In the genomic region with DNA sequence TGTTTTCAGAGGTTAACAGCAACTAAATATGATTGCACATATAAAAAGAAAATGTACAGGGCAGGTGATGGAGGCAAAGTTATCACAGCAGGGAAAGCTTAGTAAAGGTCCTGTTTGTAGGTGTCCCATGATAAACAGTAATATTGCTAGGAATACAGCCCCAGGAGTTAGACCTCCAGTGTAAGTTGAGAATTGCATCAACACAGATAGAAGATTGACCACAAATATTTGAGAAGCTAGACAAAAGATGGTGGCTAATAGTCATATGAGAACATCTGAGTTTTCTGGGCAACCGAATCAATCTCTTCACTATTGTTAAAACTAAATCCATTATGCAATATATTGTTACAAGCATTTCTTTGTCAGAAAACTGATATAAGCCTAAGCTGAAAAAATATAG, we compare ENCODE assay signal across 1 cellular context.
A peak's percentile ranks its signal among the peaks of the same experiment; 100 is the strongest.
TF ChIP-seq lines count a peak whose summit lies in the region.

No MANE protein-coding gene starts in this region.

TF ChIP-seq in IMR-90, 13 proteins besides CTCF, POLR2A, EP300 and RAD21:
- TF ChIP-seq, protein P1, sequence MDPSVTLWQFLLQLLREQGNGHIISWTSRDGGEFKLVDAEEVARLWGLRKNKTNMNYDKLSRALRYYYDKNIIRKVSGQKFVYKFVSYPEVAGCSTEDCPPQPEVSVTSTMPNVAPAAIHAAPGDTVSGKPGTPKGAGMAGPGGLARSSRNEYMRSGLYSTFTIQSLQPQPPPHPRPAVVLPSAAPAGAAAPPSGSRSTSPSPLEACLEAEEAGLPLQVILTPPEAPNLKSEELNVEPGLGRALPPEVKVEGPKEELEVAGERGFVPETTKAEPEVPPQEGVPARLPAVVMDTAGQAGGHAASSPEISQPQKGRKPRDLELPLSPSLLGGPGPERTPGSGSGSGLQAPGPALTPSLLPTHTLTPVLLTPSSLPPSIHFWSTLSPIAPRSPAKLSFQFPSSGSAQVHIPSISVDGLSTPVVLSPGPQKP (IDR thresholded peaks at IDR 0.05; ENCODE audit: borderline replicate concordance, low read depth, low read length), result no peak
- TF ChIP-seq RFX5 (IDR thresholded peaks at IDR 0.05; ENCODE audit: low read depth, low read length), result no peak
- TF ChIP-seq MAZ (IDR thresholded peaks at IDR 0.05; ENCODE audit: borderline replicate concordance, low read depth, low read length), result no peak
- no peak for TF ChIP-seq RCOR1 (IDR thresholded peaks at IDR 0.05; ENCODE audit: insufficient replicate concordance, low read length)
- TF ChIP-seq MXI1 (IDR thresholded peaks at IDR 0.05; ENCODE audit: borderline replicate concordance, low read depth, low read length), result no peak
- TF ChIP-seq NFE2L2 (IDR thresholded peaks at IDR 0.05; ENCODE audit: low read depth, low read length), result no peak
- TF ChIP-seq CEBPB (IDR thresholded peaks at IDR 0.05; ENCODE audit: low read depth, low read length), result 0 out of 2 replicates have a peak, but pooled peaks have one; percentile 18
- no peak for TF ChIP-seq MAFK (IDR thresholded peaks at IDR 0.05; ENCODE audit: low read depth, low read length)
